1 cellular context compared by ENCODE assay signal in genomic region chr5:38851640-38852039, GRCh38. TPM values are rescaled to one million over a fixed set of nuclear protein-coding genes. Genes with fewer than 3 reads are reported as not detected.
"Had no signal": no experiment of that assay in that cellular context is flagged by ENCODE, and none has a peak within 500 bp of the region (broad histone marks: within the 10 kb centered on the region; RNA-seq: fewer than 3 reads in every experiment).

No MANE protein-coding gene starts in this region.

RNA-seq across cellular contexts. Expression of gene OSMR, which starts 5.8 kb away (rescaled TPM):
- total RNA-seq: G401 had no signal
